35 cellular contexts compared by ENCODE assay signal in the genomic region with DNA sequence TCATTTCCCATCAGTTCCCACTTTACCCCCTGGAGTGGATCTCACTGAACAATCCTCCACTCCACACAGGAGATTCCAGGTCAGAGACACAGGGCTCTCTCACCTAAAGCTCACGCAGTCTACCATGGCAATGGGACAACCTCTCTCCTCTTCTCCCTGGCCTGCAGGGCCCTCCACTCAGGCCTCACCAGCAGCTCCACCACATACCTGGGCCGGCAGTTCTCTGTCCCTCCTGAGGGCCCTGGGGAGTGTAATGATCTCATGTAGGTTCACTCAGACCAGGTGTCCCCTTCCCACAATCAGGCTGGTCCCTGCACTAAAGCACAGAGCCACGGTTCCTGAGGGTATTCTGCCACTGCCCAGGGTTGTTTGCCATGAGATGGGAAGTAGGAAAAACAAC. TPM values are rescaled to one million over a fixed set of nuclear protein-coding genes. Genes with fewer than 3 reads are reported as not detected.
"Had no signal": no experiment of that assay in that cellular context is flagged by ENCODE, and none has a peak within 500 bp of the region (broad histone marks: within the 10 kb centered on the region; RNA-seq: fewer than 3 reads in every experiment).

No MANE protein-coding gene starts in this region.

- H3K4me1 Mint-ChIP-seq: activated T-helper 17 cell treated with anti-CD3 and anti-CD28 coated beads, Interleukin-2, amount 50 U/mL, for 72 hours; brain had no signal

- H3K27me3 Mint-ChIP-seq: activated B cell treated with CpG ODN at 0.5 μM for 24 hours; activated naive CD8-positive, alpha-beta T cell treated with anti-CD3 and anti-CD28 coated beads for 36 hours; activated T-helper 17 cell treated with anti-CD3 and anti-CD28 coated beads, Interleukin-2, amount 50 U/mL, for 72 hours had no signal

- H3K4me3 ChIP-seq: ascending aorta, breast epithelium, esophagus squamous epithelium, gastroesophageal sphincter had no signal

- H3K36me3 Mint-ChIP-seq: activated naive CD4-positive, alpha-beta T cell treated with anti-CD3 and anti-CD28 coated beads, Interleukin-2, amount 50 U/mL, for 24 hours; activated naive CD8-positive, alpha-beta T cell treated with anti-CD3 and anti-CD28 coated beads for 36 hours; brain had no signal

- H3K27me3 ChIP-seq: ascending aorta had no signal

- H3K27ac Mint-ChIP-seq: activated B cell treated with CpG ODN at 0.5 μM for 24 hours; activated CD8-positive, alpha-beta T cell treated with anti-CD3 and anti-CD28 coated beads for 36 hours; activated naive CD4-positive, alpha-beta T cell treated with anti-CD3 and anti-CD28 coated beads for 36 hours; activated naive CD4-positive, alpha-beta T cell treated with anti-CD3 and anti-CD28 coated beads, Interleukin-2, amount 50 U/mL, for 24 hours; activated naive CD8-positive, alpha-beta T cell treated with anti-CD3 and anti-CD28 coated beads for 36 hours; activated T-helper 17 cell treated with anti-CD3 and anti-CD28 coated beads, Interleukin-2, amount 50 U/mL, for 72 hours; brain; T-helper 17 cell; T-helper 2 cell treated with Interferon-gamma antibody and Interleukin-4, amounts not matched to agents 5 μg/mL and 100 μg/mL, for 36 hours had no signal

- H3K4me1 ChIP-seq: ascending aorta, breast epithelium, esophagus squamous epithelium, gastroesophageal sphincter had no signal

- H3K27ac ChIP-seq: ascending aorta, breast epithelium, epithelial cell of prostate, esophagus squamous epithelium, gastroesophageal sphincter, WERI-Rb-1 had no signal

- H3K4me3 Mint-ChIP-seq: activated B cell treated with CpG ODN at 0.5 μM for 24 hours; activated CD8-positive, alpha-beta T cell treated with anti-CD3 and anti-CD28 coated beads for 36 hours; activated naive CD4-positive, alpha-beta T cell treated with anti-CD3 and anti-CD28 coated beads for 36 hours; activated naive CD4-positive, alpha-beta T cell treated with anti-CD3 and anti-CD28 coated beads, Interleukin-2, amount 50 U/mL, for 24 hours; activated naive CD8-positive, alpha-beta T cell treated with anti-CD3 and anti-CD28 coated beads for 36 hours; activated T-cell treated with anti-CD3 and anti-CD28 coated beads, Interleukin-2, amount 50 U/mL, for 4 hours; activated T-helper 17 cell treated with anti-CD3 and anti-CD28 coated beads, Interleukin-2, amount 50 U/mL, for 72 hours; brain; T-helper 17 cell; T-helper 2 cell treated with Interferon-gamma antibody and Interleukin-4, amounts not matched to agents 5 μg/mL and 100 μg/mL, for 36 hours had no signal

- DNase-seq: activated B cell treated with CpG ODN at 0.5 μM for 24 hours; activated CD4-positive, alpha-beta T cell treated with anti-CD3 and anti-CD28 coated beads for 48 hours; activated CD4-positive, alpha-beta T cell treated with anti-CD3 and anti-CD28 coated beads, Interleukin-2, amount 50 U/mL, for 1 hour; activated CD4-positive, alpha-beta T cell treated with anti-CD3 and anti-CD28 coated beads, Interleukin-2, amount 50 U/mL, for 48 hours; activated CD8-positive, alpha-beta memory T cell treated with anti-CD3 and anti-CD28 coated beads for 24 hours; activated CD8-positive, alpha-beta T cell treated with anti-CD3 and anti-CD28 coated beads for 36 hours; activated effector memory CD4-positive, alpha-beta T cell treated with anti-CD3 and anti-CD28 coated beads, Interleukin-2, amount 50 U/mL, for 16 hours; activated naive CD4-positive, alpha-beta T cell treated with anti-CD3 and anti-CD28 coated beads for 36 hours; activated naive CD8-positive, alpha-beta T cell treated with anti-CD3 and anti-CD28 coated beads for 36 hours; activated T-cell treated with anti-CD3 and anti-CD28 coated beads, Interleukin-2, amount 50 U/mL, for 4 hours; caudate nucleus; cortex of kidney; effector CD8-positive, alpha-beta T cell; esophagus squamous epithelium; foreskin melanocyte; T-helper 1 cell; T-helper 17 cell; T1000; WERI-Rb-1 had no signal

- H3K9me3 ChIP-seq: ascending aorta, breast epithelium, esophagus squamous epithelium, gastroesophageal sphincter had no signal

- H3K36me3 ChIP-seq: ascending aorta, breast epithelium, esophagus squamous epithelium, gastroesophageal sphincter, WERI-Rb-1 had no signal

- ATAC-seq: activated CD4-positive, CD25-positive, alpha-beta regulatory T cell treated with anti-CD3 and anti-CD28 coated beads, Interleukin-2, amount 50 U/mL, for 24 hours; activated CD8-positive, alpha-beta T cell treated with anti-CD3 and anti-CD28 coated beads for 36 hours; activated T-cell treated with anti-CD3 and anti-CD28 coated beads, Interleukin-2, amount 50 U/mL, for 4 hours; activated T-helper 17 cell treated with anti-CD3 and anti-CD28 coated beads, Interleukin-2, amount 50 U/mL, for 72 hours; gastroesophageal sphincter; T-helper 17 cell had no signal

- H3K9me3 Mint-ChIP-seq: activated B cell treated with CpG ODN at 0.5 μM for 24 hours; activated CD8-positive, alpha-beta T cell treated with anti-CD3 and anti-CD28 coated beads for 36 hours; activated naive CD4-positive, alpha-beta T cell treated with anti-CD3 and anti-CD28 coated beads for 36 hours; activated naive CD4-positive, alpha-beta T cell treated with anti-CD3 and anti-CD28 coated beads, Interleukin-2, amount 50 U/mL, for 24 hours; activated naive CD8-positive, alpha-beta T cell treated with anti-CD3 and anti-CD28 coated beads for 36 hours; activated T-cell treated with anti-CD3 and anti-CD28 coated beads, Interleukin-2, amount 50 U/mL, for 4 hours; activated T-helper 17 cell treated with anti-CD3 and anti-CD28 coated beads, Interleukin-2, amount 50 U/mL, for 72 hours; brain; T-helper 2 cell treated with Interferon-gamma antibody and Interleukin-4, amounts not matched to agents 5 μg/mL and 100 μg/mL, for 36 hours had no signal

RNA-seq across cellular contexts. Expression of a gene that starts 15.6 kb away (rescaled TPM):
- total RNA-seq: activated B cell treated with CpG ODN at 0.5 μM for 24 hours; activated CD8-positive, alpha-beta T cell treated with anti-CD3 and anti-CD28 coated beads for 36 hours; activated naive CD4-positive, alpha-beta T cell treated with anti-CD3 and anti-CD28 coated beads for 36 hours; activated naive CD8-positive, alpha-beta T cell treated with anti-CD3 and anti-CD28 coated beads for 36 hours; activated T-cell treated with anti-CD3 and anti-CD28 coated beads, Interleukin-2, amount 50 U/mL, for 4 hours; activated T-helper 17 cell treated with anti-CD3 and anti-CD28 coated beads, Interleukin-2, amount 50 U/mL, for 72 hours; ascending aorta; chondrocyte; dermis microvascular lymphatic vessel endothelial cell; endothelial cell of umbilical vein; fibroblast of lung; fibroblast of villous mesenchyme; glomerular endothelial cell had no signal
- polyA plus RNA-seq: endothelial cell of umbilical vein, fibroblast of lung had no signal

RNA-seq across cellular contexts. Expression of a gene that starts 32.5 kb away (rescaled TPM):
- total RNA-seq: activated B cell treated with CpG ODN at 0.5 μM for 24 hours; activated CD8-positive, alpha-beta T cell treated with anti-CD3 and anti-CD28 coated beads for 36 hours; activated naive CD4-positive, alpha-beta T cell treated with anti-CD3 and anti-CD28 coated beads for 36 hours; activated naive CD8-positive, alpha-beta T cell treated with anti-CD3 and anti-CD28 coated beads for 36 hours; activated T-cell treated with anti-CD3 and anti-CD28 coated beads, Interleukin-2, amount 50 U/mL, for 4 hours; activated T-helper 17 cell treated with anti-CD3 and anti-CD28 coated beads, Interleukin-2, amount 50 U/mL, for 72 hours; ascending aorta; breast epithelium; chondrocyte; dermis microvascular lymphatic vessel endothelial cell; endothelial cell of umbilical vein; esophagus squamous epithelium; fibroblast of lung; fibroblast of villous mesenchyme; gastroesophageal sphincter; glomerular endothelial cell; T-helper 17 cell had no signal
- polyA plus RNA-seq: endothelial cell of umbilical vein, esophagus, fibroblast of lung had no signal

RNA-seq across cellular contexts. Expression of a gene that starts 32.9 kb away (rescaled TPM):
- total RNA-seq: activated B cell treated with CpG ODN at 0.5 μM for 24 hours; activated CD8-positive, alpha-beta T cell treated with anti-CD3 and anti-CD28 coated beads for 36 hours; activated naive CD4-positive, alpha-beta T cell treated with anti-CD3 and anti-CD28 coated beads for 36 hours; activated naive CD8-positive, alpha-beta T cell treated with anti-CD3 and anti-CD28 coated beads for 36 hours; activated T-cell treated with anti-CD3 and anti-CD28 coated beads, Interleukin-2, amount 50 U/mL, for 4 hours; activated T-helper 17 cell treated with anti-CD3 and anti-CD28 coated beads, Interleukin-2, amount 50 U/mL, for 72 hours; ascending aorta; breast epithelium; chondrocyte; dermis microvascular lymphatic vessel endothelial cell; endothelial cell of umbilical vein; esophagus squamous epithelium; fibroblast of lung; fibroblast of villous mesenchyme; gastroesophageal sphincter; glomerular endothelial cell; T-helper 17 cell had no signal
- polyA plus RNA-seq: endothelial cell of umbilical vein, fibroblast of lung had no signal

RNA-seq across cellular contexts. Expression of a gene that starts 56.7 kb away (rescaled TPM):
- total RNA-seq: activated B cell treated with CpG ODN at 0.5 μM for 24 hours; activated CD8-positive, alpha-beta T cell treated with anti-CD3 and anti-CD28 coated beads for 36 hours; activated naive CD4-positive, alpha-beta T cell treated with anti-CD3 and anti-CD28 coated beads for 36 hours; activated naive CD8-positive, alpha-beta T cell treated with anti-CD3 and anti-CD28 coated beads for 36 hours; activated T-helper 17 cell treated with anti-CD3 and anti-CD28 coated beads, Interleukin-2, amount 50 U/mL, for 72 hours; ascending aorta; chondrocyte; dermis microvascular lymphatic vessel endothelial cell; endothelial cell of umbilical vein; fibroblast of lung; fibroblast of villous mesenchyme; glomerular endothelial cell; T-helper 17 cell had no signal
- polyA plus RNA-seq: endothelial cell of umbilical vein, fibroblast of lung had no signal
